8 cellular contexts compared by ENCODE assay signal in the genomic region with DNA sequence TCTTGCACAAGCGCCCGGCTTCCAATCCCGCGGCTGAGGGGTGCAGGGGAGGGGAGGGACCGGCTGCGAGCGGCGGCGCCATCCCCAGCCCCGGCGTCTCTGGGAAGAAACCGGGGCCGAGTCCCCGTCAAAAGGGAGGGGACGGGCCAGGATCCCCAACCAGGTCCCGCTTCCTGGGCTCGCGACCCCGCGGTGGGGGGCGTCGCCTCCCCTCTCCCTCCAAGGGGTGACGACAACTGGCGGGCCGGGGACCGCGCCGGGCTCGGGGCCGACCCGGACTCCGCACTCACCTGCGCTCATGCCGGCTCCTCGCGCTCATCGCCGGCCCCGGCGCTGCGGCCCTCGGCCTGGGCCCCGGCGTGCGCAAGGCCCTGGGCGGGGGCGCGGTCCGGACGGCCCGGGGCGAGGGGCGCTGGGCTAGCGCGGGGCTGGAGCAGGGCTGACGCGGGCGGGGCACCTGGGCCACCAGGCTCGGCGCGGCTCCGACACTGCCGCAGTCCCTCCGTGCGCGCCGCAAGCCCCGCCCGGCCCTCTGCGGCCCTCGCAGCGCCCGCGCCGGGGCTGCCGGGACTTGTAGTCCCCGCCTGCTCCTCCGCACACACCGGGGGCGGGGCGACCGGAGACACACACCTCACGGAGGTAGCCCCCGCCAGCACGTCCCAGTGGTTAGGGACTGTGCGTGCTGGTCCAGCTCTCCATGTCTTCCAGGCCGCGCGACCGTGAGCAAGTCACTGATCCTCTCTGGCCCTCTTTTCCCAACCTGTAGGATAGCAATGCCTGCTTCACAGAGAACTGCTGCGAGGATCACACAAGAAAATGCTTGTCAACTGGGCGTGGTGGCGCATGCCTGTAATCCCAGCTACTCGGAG. TPM values are rescaled to one million over a fixed set of nuclear protein-coding genes. Genes with fewer than 3 reads are reported as not detected.
DNase-seq lines count a peak whose midpoint lies in the region; ATAC-seq and TF ChIP-seq lines count a peak whose summit lies in the region.

A gene with protein sequence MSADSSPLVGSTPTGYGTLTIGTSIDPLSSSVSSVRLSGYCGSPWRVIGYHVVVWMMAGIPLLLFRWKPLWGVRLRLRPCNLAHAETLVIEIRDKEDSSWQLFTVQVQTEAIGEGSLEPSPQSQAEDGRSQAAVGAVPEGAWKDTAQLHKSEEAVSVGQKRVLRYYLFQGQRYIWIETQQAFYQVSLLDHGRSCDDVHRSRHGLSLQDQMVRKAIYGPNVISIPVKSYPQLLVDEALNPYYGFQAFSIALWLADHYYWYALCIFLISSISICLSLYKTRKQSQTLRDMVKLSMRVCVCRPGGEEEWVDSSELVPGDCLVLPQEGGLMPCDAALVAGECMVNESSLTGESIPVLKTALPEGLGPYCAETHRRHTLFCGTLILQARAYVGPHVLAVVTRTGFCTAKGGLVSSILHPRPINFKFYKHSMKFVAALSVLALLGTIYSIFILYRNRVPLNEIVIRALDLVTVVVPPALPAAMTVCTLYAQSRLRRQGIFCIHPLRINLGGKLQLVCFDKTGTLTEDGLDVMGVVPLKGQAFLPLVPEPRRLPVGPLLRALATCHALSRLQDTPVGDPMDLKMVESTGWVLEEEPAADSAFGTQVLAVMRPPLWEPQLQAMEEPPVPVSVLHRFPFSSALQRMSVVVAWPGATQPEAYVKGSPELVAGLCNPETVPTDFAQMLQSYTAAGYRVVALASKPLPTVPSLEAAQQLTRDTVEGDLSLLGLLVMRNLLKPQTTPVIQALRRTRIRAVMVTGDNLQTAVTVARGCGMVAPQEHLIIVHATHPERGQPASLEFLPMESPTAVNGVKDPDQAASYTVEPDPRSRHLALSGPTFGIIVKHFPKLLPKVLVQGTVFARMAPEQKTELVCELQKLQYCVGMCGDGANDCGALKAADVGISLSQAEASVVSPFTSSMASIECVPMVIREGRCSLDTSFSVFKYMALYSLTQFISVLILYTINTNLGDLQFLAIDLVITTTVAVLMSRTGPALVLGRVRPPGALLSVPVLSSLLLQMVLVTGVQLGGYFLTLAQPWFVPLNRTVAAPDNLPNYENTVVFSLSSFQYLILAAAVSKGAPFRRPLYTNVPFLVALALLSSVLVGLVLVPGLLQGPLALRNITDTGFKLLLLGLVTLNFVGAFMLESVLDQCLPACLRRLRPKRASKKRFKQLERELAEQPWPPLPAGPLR (minus strand): TSS at position 490 of the 869 bp plus-strand sequence. CDS start 190 bp downstream, at position 300.

- H3K4me1 ChIP-seq in parathyroid adenoma (peaks cover 2% of the 10 kb centered on the region), tibial artery (peaks cover 0 to 25% (median 18%) of the 10 kb centered on the region in 4 donors)

- peaks cover 3% of the 10 kb centered on the region for H3K79me2 ChIP-seq in parathyroid adenoma

- DNase-seq in G401 (ENCODE audit: low spot score) (peak; percentile 94), HCEC 1CT (peak; percentile 47), MV-4-11 (lab: John Stamatoyannopoulos, UW) (peak; percentile 48), SW480 (ENCODE audit: low spot score) (peak; percentile 83), Right ventricle myocardium superior (peak; percentile 88), tibial artery (peak; percentile 70 to 85)
- peak; percentile 64 for DNase-seq in activated naive CD8-positive, alpha-beta T cell treated with anti-CD3 and anti-CD28 coated beads, Interleukin-2, amount 50 U/mL, for 16 hours (ENCODE audit: low read depth, low spot score)

- peak within 1 kb of the TSS; percentile 82 for H3K4me2 ChIP-seq in parathyroid adenoma (ENCODE audit: low read length)

- peak; percentile 96 for ATAC-seq in Right ventricle myocardium superior (ENCODE audit: poor library complexity)

- H3K4me3 ChIP-seq in parathyroid adenoma (ENCODE audit: low read depth, low read length) (peak within 1 kb of the TSS; percentile 63), tibial artery (peak within 1 kb of the TSS; percentile 79 to 80)

- H3K9ac ChIP-seq in parathyroid adenoma = no peak within 1 kb of the TSS

- H3K27me3 ChIP-seq in parathyroid adenoma (ENCODE audit: control insufficient read depth, insufficient read depth, low read length) (no peaks in the 10 kb centered on the region), tibial artery (no peaks in the 10 kb centered on the region)

- H3K27ac ChIP-seq in parathyroid adenoma (no peak within 1 kb of the TSS), tibial artery (peak within 1 kb of the TSS; percentile 56 to 63)

- in situ Hi-C loops in G401 (cut with HindIII; ENCODE audit: low sequenced_read_pairs) = no loop called here

- H3K9me3 ChIP-seq in parathyroid adenoma (ENCODE audit: control insufficient read depth, low read length) = no peaks in the 10 kb centered on the region
- H3K9me3 ChIP-seq in tibial artery = no peaks in the 10 kb centered on the region

- no peaks in the 10 kb centered on the region for H3K36me3 ChIP-seq in parathyroid adenoma (ENCODE audit: control insufficient read depth, insufficient read depth, low read length)
- peaks cover 0 to 3% (median 0%) of the 10 kb centered on the region in 3 donors for H3K36me3 ChIP-seq in tibial artery

- peak within 1 kb of the TSS; percentile 70 for H2AFZ ChIP-seq in parathyroid adenoma

- intact Hi-C loops in Right ventricle myocardium superior (cut with DNase I) (no loop called here), tibial artery (cut with DNase I; ENCODE audit: low total_unique reads) (no loop called here)

- no peak for TF ChIP-seq CTCF in parathyroid adenoma (IDR thresholded peaks at IDR 0.05)
- no peak for TF ChIP-seq CTCF in tibial artery (IDR thresholded peaks at IDR 0.05)

RNA-seq across cellular contexts. Expression of the gene that starts here (rescaled TPM):
- 34.5 and 38.9 TPM in 2 replicates for total RNA-seq in G401 (2014; rRNA removed; shearing (Covaris generic))
- total RNA-seq in Right ventricle myocardium superior = 15.6 TPM
